ENCODE assay signal across 1 cellular context in the genomic region with DNA sequence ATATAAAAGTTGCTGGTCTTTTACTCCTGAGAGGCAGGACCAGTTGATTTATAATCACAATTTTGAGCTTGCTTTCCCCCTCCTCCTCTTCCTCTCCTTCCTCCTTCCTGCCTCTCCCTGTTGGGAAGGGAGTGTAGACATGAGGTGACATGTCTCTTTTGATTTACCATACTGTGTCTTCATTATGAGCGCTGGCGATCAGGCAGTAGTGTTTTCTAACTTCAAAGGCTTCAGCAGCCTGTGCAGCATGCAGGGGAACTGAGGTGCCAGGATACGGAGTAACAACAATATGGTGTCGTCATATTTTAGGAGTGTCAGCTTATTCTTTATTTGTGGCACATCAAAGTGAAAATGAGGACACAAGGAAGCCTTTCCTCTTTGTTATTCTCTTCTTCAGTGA.
TF ChIP-seq lines count a peak whose summit lies in the region.

No MANE protein-coding gene starts in this region.

TF ChIP-seq in H1, 55 proteins besides CTCF, POLR2A, EP300 and RAD21:
- TF ChIP-seq, protein P1, sequence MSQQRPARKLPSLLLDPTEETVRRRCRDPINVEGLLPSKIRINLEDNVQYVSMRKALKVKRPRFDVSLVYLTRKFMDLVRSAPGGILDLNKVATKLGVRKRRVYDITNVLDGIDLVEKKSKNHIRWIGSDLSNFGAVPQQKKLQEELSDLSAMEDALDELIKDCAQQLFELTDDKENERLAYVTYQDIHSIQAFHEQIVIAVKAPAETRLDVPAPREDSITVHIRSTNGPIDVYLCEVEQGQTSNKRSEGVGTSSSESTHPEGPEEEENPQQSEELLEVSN (IDR thresholded peaks at IDR 0.05), result no peak
- TF ChIP-seq, protein P2, sequence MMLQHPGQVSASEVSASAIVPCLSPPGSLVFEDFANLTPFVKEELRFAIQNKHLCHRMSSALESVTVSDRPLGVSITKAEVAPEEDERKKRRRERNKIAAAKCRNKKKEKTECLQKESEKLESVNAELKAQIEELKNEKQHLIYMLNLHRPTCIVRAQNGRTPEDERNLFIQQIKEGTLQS (IDR thresholded peaks at IDR 0.05; ENCODE audit: insufficient read depth, low read depth, low read length), result no peak
- TF ChIP-seq TEAD4 (IDR thresholded peaks at IDR 0.05; ENCODE audit: low read depth, low read length), result no peak
- TF ChIP-seq SIRT6 (IDR thresholded peaks at IDR 0.05; ENCODE audit: low read length), result no peak
- TF ChIP-seq KDM1A (IDR thresholded peaks at IDR 0.05; ENCODE audit: borderline replicate concordance, low read length), result no peak
- no peak for TF ChIP-seq FOSL1 (IDR thresholded peaks at IDR 0.05; ENCODE audit: insufficient read depth, low read depth, low read length)
- no peak for TF ChIP-seq TAF1 (IDR thresholded peaks at IDR 0.05; ENCODE audit: low read depth, low read length)
- no peak for TF ChIP-seq EZH2 (IDR thresholded peaks at IDR 0.05; ENCODE audit: low read depth, low read length, severe bottlenecking)
- no peak for TF ChIP-seq TCF12 (IDR thresholded peaks at IDR 0.05; ENCODE audit: low read depth, low read length)
- TF ChIP-seq, protein P3, sequence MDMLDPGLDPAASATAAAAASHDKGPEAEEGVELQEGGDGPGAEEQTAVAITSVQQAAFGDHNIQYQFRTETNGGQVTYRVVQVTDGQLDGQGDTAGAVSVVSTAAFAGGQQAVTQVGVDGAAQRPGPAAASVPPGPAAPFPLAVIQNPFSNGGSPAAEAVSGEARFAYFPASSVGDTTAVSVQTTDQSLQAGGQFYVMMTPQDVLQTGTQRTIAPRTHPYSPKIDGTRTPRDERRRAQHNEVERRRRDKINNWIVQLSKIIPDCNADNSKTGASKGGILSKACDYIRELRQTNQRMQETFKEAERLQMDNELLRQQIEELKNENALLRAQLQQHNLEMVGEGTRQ (IDR thresholded peaks at IDR 0.05; ENCODE audit: low read length), result no peak
- no peak for TF ChIP-seq KDM5A (IDR thresholded peaks at IDR 0.05; ENCODE audit: low read length)
- no peak for TF ChIP-seq JUN (IDR thresholded peaks at IDR 0.05; ENCODE audit: low read depth, low read length)
- no peak for TF ChIP-seq GABPA (IDR thresholded peaks at IDR 0.05; ENCODE audit: borderline replicate concordance, insufficient read depth, low read length)
- no peak for TF ChIP-seq TBP (IDR thresholded peaks at IDR 0.05; ENCODE audit: low read depth, low read length)
